ENCODE assay signal across 14 cellular contexts in the genomic region with DNA sequence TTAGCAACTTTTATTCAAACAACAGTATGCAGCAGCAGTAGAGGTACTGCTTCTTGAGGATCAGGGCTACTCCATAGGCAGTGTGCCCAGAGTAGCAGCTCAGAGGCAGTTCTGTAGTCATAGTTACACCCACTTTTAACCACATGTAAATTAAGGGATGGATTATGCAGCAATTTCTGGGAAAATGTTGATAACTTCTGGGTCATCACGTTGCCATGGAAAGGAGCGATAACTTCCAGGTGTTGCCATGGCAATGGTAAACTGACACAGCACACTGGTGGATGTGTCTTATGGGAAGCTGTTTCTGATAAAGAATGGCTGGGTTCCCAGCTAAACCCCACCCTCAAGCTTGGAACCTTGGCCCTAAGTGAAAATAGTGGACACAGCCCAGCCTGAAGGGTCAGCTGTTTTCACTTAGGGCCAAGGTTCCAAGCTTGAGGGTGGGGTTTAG. TPM values are rescaled to one million over a fixed set of nuclear protein-coding genes. Genes with fewer than 3 reads are reported as not detected.
DNase-seq lines count a peak whose midpoint lies in the region; ATAC-seq, FAIRE-seq and TF ChIP-seq lines count a peak whose summit lies in the region.
"Had no signal": no experiment of that assay in that cellular context is flagged by ENCODE, and none has a peak within 500 bp of the region (broad histone marks: within the 10 kb centered on the region; RNA-seq: fewer than 3 reads in every experiment).

No MANE protein-coding gene starts in this region.

- no peak overlapping the region for H3K27ac Mint-ChIP-seq in astrocyte (ENCODE audit: unreplicated experiment)
- H3K27ac Mint-ChIP-seq: activated CD8-positive, alpha-beta T cell treated with anti-CD3 and anti-CD28 coated beads for 36 hours; CD4-positive, alpha-beta T cell had no signal

- peaks cover 5% of the 10 kb centered on the region for H3K27me3 ChIP-seq in astrocyte (ENCODE audit: insufficient read depth, low read length)

- H3K4me2 ChIP-seq in astrocyte (ENCODE audit: low read length): no peak overlapping the region

- H3K36me3 ChIP-seq in astrocyte (ENCODE audit: insufficient read depth, low read length): no peaks in the 10 kb centered on the region
- H3K36me3 ChIP-seq: thoracic aorta had no signal

- DNase-seq in HT1080 (ENCODE audit: low read depth) (peak; percentile 4), astrocyte (ENCODE audit: low read depth) (peak; percentile 62), left ventricle myocardium superior (peak; percentile 52), sciatic nerve (ENCODE audit: low spot score) (peak; percentile 56), germinal center (ENCODE audit: low spot score) (no peak)
- DNase-seq in stimulated activated CD4-positive, alpha-beta T cell treated with anti-CD3 and anti-CD28 coated beads, Interleukin-15, amount 100 ng/mL, for 24 hours: no peak
- DNase-seq: activated CD8-positive, alpha-beta T cell treated with anti-CD3 and anti-CD28 coated beads for 36 hours; CD4-positive, alpha-beta T cell; posterior cingulate gyrus; SHP77 treated with DMSO at 0.1 percent for 48 hours; T1000 had no signal

- ATAC-seq in left ventricle myocardium superior (peak; percentile 97), sciatic nerve (peak; percentile 93), HG03354 (IDR thresholded peaks at IDR 0.05; ENCODE audit: poor library complexity, severe bottlenecking, unreplicated experiment) (no peak)
- ATAC-seq: activated CD8-positive, alpha-beta T cell treated with anti-CD3 and anti-CD28 coated beads for 36 hours had no signal

- no peak overlapping the region for H3K4me3 ChIP-seq in astrocyte (ENCODE audit: insufficient read depth, low read depth, low read length)
- H3K4me3 ChIP-seq: thoracic aorta had no signal

- H3K9ac ChIP-seq in astrocyte (ENCODE audit: low read length): no peak overlapping the region

- no peak overlapping the region for H3K27ac ChIP-seq in astrocyte (ENCODE audit: low read depth, low read length)
- H3K27ac ChIP-seq: thoracic aorta had no signal

- no peak overlapping the region for H2AFZ ChIP-seq in astrocyte (ENCODE audit: low read depth, low read length)

- no peaks in the 10 kb centered on the region for H4K20me1 ChIP-seq in astrocyte (ENCODE audit: insufficient read depth, low read length)

- intact Hi-C loops in left ventricle myocardium superior (cut with micrococcal nuclease): no loop called here
- intact Hi-C loops in sciatic nerve (cut with DNase I): no loop called here

- peaks cover 12% of the 10 kb centered on the region for H3K27me3 Mint-ChIP-seq in astrocyte (ENCODE audit: low read depth, unreplicated experiment)

- H3K9me3 Mint-ChIP-seq in astrocyte (ENCODE audit: unreplicated experiment): peaks cover 8% of the 10 kb centered on the region

- H3K9me3 ChIP-seq in astrocyte (ENCODE audit: insufficient read depth, low read depth, low read length): no peaks in the 10 kb centered on the region
- H3K9me3 ChIP-seq: thoracic aorta had no signal

- H3K4me3 Mint-ChIP-seq in astrocyte (ENCODE audit: unreplicated experiment): no peak overlapping the region
- H3K4me3 Mint-ChIP-seq: activated CD8-positive, alpha-beta T cell treated with anti-CD3 and anti-CD28 coated beads for 36 hours; CD4-positive, alpha-beta T cell had no signal

- no peak for FAIRE-seq in astrocyte (lab: Jason Lieb, UNC)

- no peaks in the 10 kb centered on the region for H3K36me3 Mint-ChIP-seq in astrocyte (ENCODE audit: low read depth, unreplicated experiment)

- no peaks in the 10 kb centered on the region for H3K79me2 ChIP-seq in astrocyte (ENCODE audit: insufficient read depth, low read length)

- H3K4me1 ChIP-seq in astrocyte (ENCODE audit: insufficient read depth, low read length): no peaks in the 10 kb centered on the region

- no peak for TF ChIP-seq CTCF in astrocyte (IDR thresholded peaks at IDR 0.05; ENCODE audit: insufficient read depth, low read depth, low read length)

- no peaks in the 10 kb centered on the region for H3K4me1 Mint-ChIP-seq in astrocyte (ENCODE audit: low read depth, unreplicated experiment)

RNA-seq across cellular contexts. Expression of a gene that starts 29.0 kb away (rescaled TPM):
- total RNA-seq in HT1080 (2014; rRNA removed; shearing (Covaris generic)): not detected in 2 replicates
- polyA plus RNA-seq in HT1080 (2015; cell fraction: cytosol; rRNA removed): not detected in 2 replicates
- not detected in 2 replicates for polyA plus RNA-seq in HT1080 (2015; cell fraction: nucleus; rRNA removed)
- total RNA-seq in astrocyte (not detected in 2 replicates), left ventricle myocardium superior (82.2 TPM), sciatic nerve (494 TPM)
- total RNA-seq: activated CD8-positive, alpha-beta T cell treated with anti-CD3 and anti-CD28 coated beads for 36 hours; CD4-positive, alpha-beta T cell; mononuclear cell had no signal

Comparison
In these comparisons a context has a peak if more than half of its experiments do, and no peak if none do; other contexts are left out.
1. DNase-seq: peak in HT1080 (single experiment), astrocyte (single experiment), left ventricle myocardium superior (single experiment) and sciatic nerve (single experiment); none in stimulated activated CD4-positive, alpha-beta T cell treated with anti-CD3 and anti-CD28 coated beads, Interleukin-15, amount 100 ng/mL, for 24 hours (single experiment) and germinal center (single experiment).
2. RNA of a gene that starts 29.0 kb away (total RNA-seq): 494 TPM in sciatic nerve (single experiment) and 82.2 TPM in left ventricle myocardium superior (single experiment); not detected in HT1080 and not detected in astrocyte; every median in the first group is over 10 times any median in the second.